Comparison of ENCODE assay signal across 16 cellular contexts in the genomic region with DNA sequence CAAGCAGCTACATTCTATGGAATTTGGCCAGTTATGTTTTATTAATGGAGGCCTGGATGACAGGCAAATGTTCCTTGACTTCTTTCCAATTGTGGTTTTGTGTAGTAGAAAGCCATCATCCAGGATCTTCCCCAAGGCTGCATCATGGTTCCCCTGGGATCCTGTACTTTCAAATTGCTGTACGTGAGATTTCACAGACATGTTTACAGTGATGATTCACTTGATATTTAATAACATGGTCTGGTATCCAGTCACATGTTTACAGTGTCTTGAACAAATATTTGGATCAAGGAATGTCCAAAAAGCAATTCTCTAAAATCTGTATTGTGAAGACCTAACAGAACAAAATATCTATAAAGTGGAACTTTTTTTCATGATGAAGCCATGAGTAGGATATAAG.
DNase-seq lines count a peak whose midpoint lies in the region; ATAC-seq and TF ChIP-seq lines count a peak whose summit lies in the region.
"Had no signal": no experiment of that assay in that cellular context is flagged by ENCODE, and none has a peak within 500 bp of the region (broad histone marks: within the 10 kb centered on the region; RNA-seq: fewer than 3 reads in every experiment).

No MANE protein-coding gene starts in this region.

- ATAC-seq in GM18498 (IDR thresholded peaks at IDR 0.05; ENCODE audit: unreplicated experiment), result no peak
- ATAC-seq: activated CD8-positive, alpha-beta memory T cell treated with anti-CD3 and anti-CD28 coated beads, Interleukin-2, amount 10 ng/mL, durations not matched to agents 7 days and 5 days; mucosa of descending colon; upper lobe of right lung had no signal

- no peaks in the 10 kb centered on the region for H3K9me3 Mint-ChIP-seq in osteocyte (ENCODE audit: unreplicated experiment)
- H3K9me3 Mint-ChIP-seq: activated B cell treated with CpG ODN at 0.5 μM for 24 hours had no signal

- H3K36me3 Mint-ChIP-seq in osteocyte (ENCODE audit: unreplicated experiment), result no peaks in the 10 kb centered on the region
- H3K36me3 Mint-ChIP-seq: activated CD8-positive, alpha-beta memory T cell treated with anti-CD3 and anti-CD28 coated beads, Interleukin-2, amount 10 ng/mL, durations not matched to agents 7 days and 5 days had no signal

- peaks cover 18% of the 10 kb centered on the region for H3K4me1 Mint-ChIP-seq in osteocyte (ENCODE audit: unreplicated experiment)
- H3K4me1 Mint-ChIP-seq: activated B cell treated with CpG ODN at 0.5 μM for 24 hours; activated CD8-positive, alpha-beta memory T cell treated with anti-CD3 and anti-CD28 coated beads, Interleukin-2, amount 10 ng/mL, durations not matched to agents 7 days and 5 days had no signal

- peak; percentile 25 for DNase-seq in DMS53 treated with DMSO at 0.1 percent for 48 hours (lab: John Stamatoyannopoulos, UW; ENCODE audit: unreplicated experiment)
- peak; percentile 3 for DNase-seq in NCI-H69 (lab: John Stamatoyannopoulos, UW)
- peak; percentile 85 for DNase-seq in dedifferentiated amniotic fluid mesenchymal stem cell (ENCODE audit: extremely low spot score)
- DNase-seq in osteocyte (ENCODE audit: extremely low spot score, unreplicated experiment), result no peak
- DNase-seq in cortex of kidney (lab: John Stamatoyannopoulos, UW), result no peak
- no peak for DNase-seq in SW480 (ENCODE audit: low spot score)
- no peak for DNase-seq in stimulated activated CD4-positive, alpha-beta T cell treated with anti-CD3 and anti-CD28 coated beads, Interleukin-12 subunit alpha, Interleukin-12 subunit beta, amount 100 ng/mL, for 4 hours
- DNase-seq: activated B cell treated with CpG ODN at 0.5 μM for 24 hours; activated CD8-positive, alpha-beta memory T cell treated with anti-CD3 and anti-CD28 coated beads, Interleukin-2, amount 10 ng/mL, durations not matched to agents 7 days and 5 days; islet precursor cell; mucosa of descending colon; NCI-H187 treated with DMSO at 0.1 percent for 48 hours; stimulated activated naive CD4-positive, alpha-beta T cell; T-helper 1 cell; upper lobe of right lung had no signal

- no peak overlapping the region for H3K4me3 Mint-ChIP-seq in osteocyte (ENCODE audit: unreplicated experiment)
- H3K4me3 Mint-ChIP-seq: activated B cell treated with CpG ODN at 0.5 μM for 24 hours; activated CD8-positive, alpha-beta memory T cell treated with anti-CD3 and anti-CD28 coated beads, Interleukin-2, amount 10 ng/mL, durations not matched to agents 7 days and 5 days had no signal

- peak overlapping the region; percentile 74 for H3K27ac Mint-ChIP-seq in osteocyte (ENCODE audit: unreplicated experiment)
- H3K27ac Mint-ChIP-seq: activated B cell treated with CpG ODN at 0.5 μM for 24 hours; activated CD8-positive, alpha-beta memory T cell treated with anti-CD3 and anti-CD28 coated beads, Interleukin-2, amount 10 ng/mL, durations not matched to agents 7 days and 5 days had no signal

- TF ChIP-seq CTCF in osteocyte (IDR thresholded peaks at IDR 0.05), result no peak

- H3K27me3 Mint-ChIP-seq in osteocyte (ENCODE audit: unreplicated experiment), result peaks cover 6% of the 10 kb centered on the region

Comparison
In these comparisons a context has a peak if more than half of its experiments do, and no peak if none do; other contexts are left out.
1. DNase-seq: peak in DMS53 treated with DMSO at 0.1 percent for 48 hours (single experiment), NCI-H69 (single experiment) and dedifferentiated amniotic fluid mesenchymal stem cell (single experiment); none in osteocyte (single experiment), cortex of kidney (single experiment), SW480 (single experiment) and stimulated activated CD4-positive, alpha-beta T cell treated with anti-CD3 and anti-CD28 coated beads, Interleukin-12 subunit alpha, Interleukin-12 subunit beta, amount 100 ng/mL, for 4 hours (single experiment).